ENCODE assay signal across 2 cellular contexts in genomic region chr5:75340714-75341478, GRCh38.
A peak's percentile ranks its signal among the peaks of the same experiment; 100 is the strongest.
TF ChIP-seq lines count a peak whose summit lies in the region.

No MANE protein-coding gene starts in this region.

TF ChIP-seq in HEK293, 187 proteins besides CTCF, POLR2A, EP300 and RAD21:
- TF ChIP-seq ZNF341 (tag by site-specific recombination; IDR thresholded peaks at IDR 0.05; ENCODE audit: low read depth) (no peak), ZNF48 (tag by site-specific recombination; IDR thresholded peaks at IDR 0.05) (no peak), ZNF23 (tag by site-specific recombination; IDR thresholded peaks at IDR 0.05; ENCODE audit: borderline replicate concordance) (no peak), ZNF629 (tag by site-specific recombination; IDR thresholded peaks at IDR 0.05) (no peak), SCRT2 (tag by site-specific recombination; IDR thresholded peaks at IDR 0.05) (peak; percentile 75), ZFP69B (tag by site-specific recombination; IDR thresholded peaks at IDR 0.05) (no peak), MYNN (tag by site-specific recombination; IDR thresholded peaks at IDR 0.05; ENCODE audit: borderline replicate concordance) (no peak), ZNF169 (tag by site-specific recombination; IDR thresholded peaks at IDR 0.05) (no peak), YY1 (tag by site-specific recombination; IDR thresholded peaks at IDR 0.05) (no peak), ZXDB (tag by site-specific recombination; IDR thresholded peaks at IDR 0.05) (0 out of 2 replicates have a peak, but pooled peaks have one; percentile 16), FEZF1 (tag by site-specific recombination; IDR thresholded peaks at IDR 0.05) (peak; percentile 67), SCRT1 (tag by site-specific recombination; IDR thresholded peaks at IDR 0.05; ENCODE audit: borderline replicate concordance) (0 out of 2 replicates have a peak, but pooled peaks have one; percentile 26), ZNF416 (tag by site-specific recombination; IDR thresholded peaks at IDR 0.05) (no peak), ZNF394 (tag by site-specific recombination; IDR thresholded peaks at IDR 0.05; ENCODE audit: borderline replicate concordance) (no peak), ZNF555 (tag by site-specific recombination; conservative IDR thresholded peaks at IDR 0.05) (no peak), ZNF335 (tag by site-specific recombination; conservative IDR thresholded peaks at IDR 0.05) (no peak), ZSCAN4 (tag by site-specific recombination; IDR thresholded peaks at IDR 0.05) (no peak), ZNF184 (tag by site-specific recombination; IDR thresholded peaks at IDR 0.05) (no peak), ZNF19 (tag by site-specific recombination; IDR thresholded peaks at IDR 0.05; ENCODE audit: low read depth) (no peak), ZNF670 (tag by site-specific recombination; IDR thresholded peaks at IDR 0.05; ENCODE audit: low read depth) (no peak), PRDM1 (tag by site-specific recombination; IDR thresholded peaks at IDR 0.05) (no peak)
- TF ChIP-seq, protein P1, sequence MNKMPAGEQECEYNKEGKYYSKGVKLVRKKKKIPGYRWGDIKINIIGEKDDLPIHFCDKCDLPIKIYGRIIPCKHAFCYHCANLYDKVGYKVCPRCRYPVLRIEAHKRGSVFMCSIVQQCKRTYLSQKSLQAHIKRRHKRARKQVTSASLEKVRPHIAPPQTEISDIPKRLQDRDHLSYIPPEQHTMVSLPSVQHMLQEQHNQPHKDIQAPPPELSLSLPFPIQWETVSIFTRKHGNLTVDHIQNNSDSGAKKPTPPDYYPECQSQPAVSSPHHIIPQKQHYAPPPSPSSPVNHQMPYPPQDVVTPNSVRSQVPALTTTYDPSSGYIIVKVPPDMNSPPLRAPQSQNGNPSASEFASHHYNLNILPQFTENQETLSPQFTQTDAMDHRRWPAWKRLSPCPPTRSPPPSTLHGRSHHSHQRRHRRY (tag by site-specific recombination; IDR thresholded peaks at IDR 0.05), result no peak
- TF ChIP-seq, protein P2, sequence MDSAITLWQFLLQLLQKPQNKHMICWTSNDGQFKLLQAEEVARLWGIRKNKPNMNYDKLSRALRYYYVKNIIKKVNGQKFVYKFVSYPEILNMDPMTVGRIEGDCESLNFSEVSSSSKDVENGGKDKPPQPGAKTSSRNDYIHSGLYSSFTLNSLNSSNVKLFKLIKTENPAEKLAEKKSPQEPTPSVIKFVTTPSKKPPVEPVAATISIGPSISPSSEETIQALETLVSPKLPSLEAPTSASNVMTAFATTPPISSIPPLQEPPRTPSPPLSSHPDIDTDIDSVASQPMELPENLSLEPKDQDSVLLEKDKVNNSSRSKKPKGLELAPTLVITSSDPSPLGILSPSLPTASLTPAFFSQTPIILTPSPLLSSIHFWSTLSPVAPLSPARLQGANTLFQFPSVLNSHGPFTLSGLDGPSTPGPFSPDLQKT (IDR thresholded peaks at IDR 0.05; ENCODE audit: borderline replicate concordance, low read depth, low read length), result no peak
- TF ChIP-seq, protein P3, sequence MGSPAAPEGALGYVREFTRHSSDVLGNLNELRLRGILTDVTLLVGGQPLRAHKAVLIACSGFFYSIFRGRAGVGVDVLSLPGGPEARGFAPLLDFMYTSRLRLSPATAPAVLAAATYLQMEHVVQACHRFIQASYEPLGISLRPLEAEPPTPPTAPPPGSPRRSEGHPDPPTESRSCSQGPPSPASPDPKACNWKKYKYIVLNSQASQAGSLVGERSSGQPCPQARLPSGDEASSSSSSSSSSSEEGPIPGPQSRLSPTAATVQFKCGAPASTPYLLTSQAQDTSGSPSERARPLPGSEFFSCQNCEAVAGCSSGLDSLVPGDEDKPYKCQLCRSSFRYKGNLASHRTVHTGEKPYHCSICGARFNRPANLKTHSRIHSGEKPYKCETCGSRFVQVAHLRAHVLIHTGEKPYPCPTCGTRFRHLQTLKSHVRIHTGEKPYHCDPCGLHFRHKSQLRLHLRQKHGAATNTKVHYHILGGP (tag by site-specific recombination; IDR thresholded peaks at IDR 0.05), result no peak

TF ChIP-seq in GM12878, 131 proteins besides CTCF, POLR2A, EP300 and RAD21:
- no peak for TF ChIP-seq CHD2 (IDR thresholded peaks at IDR 0.05; ENCODE audit: borderline replicate concordance, low read depth, low read length)
- no peak for TF ChIP-seq NFYA (IDR thresholded peaks at IDR 0.05; ENCODE audit: borderline replicate concordance, low read depth, low read length)
- TF ChIP-seq CREM (IDR thresholded peaks at IDR 0.05; ENCODE audit: low read depth), result no peak
- no peak for TF ChIP-seq E4F1 (IDR thresholded peaks at IDR 0.05; ENCODE audit: borderline replicate concordance, partially characterized antibody)
- TF ChIP-seq MXI1 (IDR thresholded peaks at IDR 0.05; ENCODE audit: low read depth, low read length), result no peak
- TF ChIP-seq PML (IDR thresholded peaks at IDR 0.05; ENCODE audit: low read length), result no peak
- TF ChIP-seq WRNIP1 (IDR thresholded peaks at IDR 0.05; ENCODE audit: borderline replicate concordance, low read depth, low read length), result no peak
- no peak for TF ChIP-seq SREBF2 (IDR thresholded peaks at IDR 0.05; ENCODE audit: low read length)
- no peak for TF ChIP-seq MYC (IDR thresholded peaks at IDR 0.05; ENCODE audit: insufficient read depth, insufficient read length, insufficient replicate concordance, low read length, severe bottlenecking)
- no peak for TF ChIP-seq CHD4 (IDR thresholded peaks at IDR 0.05)
- TF ChIP-seq STAT1 (conservative IDR thresholded peaks at IDR 0.05), result no peak
- TF ChIP-seq FOS (IDR thresholded peaks at IDR 0.05; ENCODE audit: borderline replicate concordance, extremely low read depth, insufficient read length), result no peak
- TF ChIP-seq MEF2B (IDR thresholded peaks at IDR 0.05; ENCODE audit: partially characterized antibody, poor library complexity, severe bottlenecking), result no peak
- no peak for TF ChIP-seq RAD51 (IDR thresholded peaks at IDR 0.05)
- no peak for TF ChIP-seq TAF1 (IDR thresholded peaks at IDR 0.05; ENCODE audit: borderline replicate concordance, low read depth, low read length)
- no peak for TF ChIP-seq NFIC (IDR thresholded peaks at IDR 0.05; ENCODE audit: low read depth, low read length)
- TF ChIP-seq MTA2 (IDR thresholded peaks at IDR 0.05; ENCODE audit: low read depth), result no peak
- no peak for TF ChIP-seq BMI1 (IDR thresholded peaks at IDR 0.05; ENCODE audit: borderline replicate concordance)
TF ChIP-seq in GM12878: peak in this region for 0.
